Comparison of ENCODE assay signal across 18 cellular contexts in the genomic region with DNA sequence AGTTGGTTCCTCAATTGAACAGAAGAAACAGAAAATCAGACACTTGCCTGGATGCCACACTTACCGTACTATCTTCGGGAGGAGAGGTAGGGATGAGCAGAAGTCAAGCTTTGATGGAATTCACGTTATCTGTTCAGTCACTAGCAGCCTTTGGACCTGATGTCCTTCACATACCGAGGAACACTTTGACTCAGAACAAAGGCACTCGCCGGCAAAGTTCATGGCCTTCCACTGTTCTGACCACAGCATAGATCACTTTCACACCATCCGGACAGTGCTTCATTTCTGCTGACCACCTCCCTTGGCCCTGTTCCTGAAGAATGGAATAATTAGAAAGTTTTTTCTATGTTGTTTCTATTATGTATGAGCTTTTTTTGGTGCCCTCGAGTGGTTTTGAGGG.
"Had no signal": no experiment of that assay in that cellular context is flagged by ENCODE, and none has a peak within 500 bp of the region (broad histone marks: within the 10 kb centered on the region; RNA-seq: fewer than 3 reads in every experiment).

No MANE protein-coding gene starts in this region.

- H3K36me3 ChIP-seq: cardiac muscle cell, sigmoid colon, stomach, thoracic aorta had no signal

- H3K79me2 ChIP-seq: hepatocyte had no signal

- ATAC-seq: activated CD8-positive, alpha-beta memory T cell treated with anti-CD3 and anti-CD28 coated beads, Interleukin-2, amount 10 ng/mL, durations not matched to agents 7 days and 5 days; activated naive CD8-positive, alpha-beta T cell treated with anti-CD3 and anti-CD28 coated beads, Interleukin-2, amount 50 U/mL, for 24 hours had no signal

- H3K4me3 Mint-ChIP-seq: activated CD8-positive, alpha-beta memory T cell treated with anti-CD3 and anti-CD28 coated beads, Interleukin-2, amount 10 ng/mL, durations not matched to agents 7 days and 5 days; activated naive CD4-positive, alpha-beta T cell treated with anti-CD3 and anti-CD28 coated beads for 36 hours; activated naive CD8-positive, alpha-beta T cell treated with anti-CD3 and anti-CD28 coated beads, Interleukin-2, amount 50 U/mL, for 24 hours; nephron progenitor cell had no signal

- H3K27ac Mint-ChIP-seq: activated CD8-positive, alpha-beta memory T cell treated with anti-CD3 and anti-CD28 coated beads, Interleukin-2, amount 10 ng/mL, durations not matched to agents 7 days and 5 days; activated naive CD4-positive, alpha-beta T cell treated with anti-CD3 and anti-CD28 coated beads for 36 hours; activated naive CD8-positive, alpha-beta T cell treated with anti-CD3 and anti-CD28 coated beads, Interleukin-2, amount 50 U/mL, for 24 hours; activated T-helper 2 cell treated with anti-CD3 and anti-CD28 coated beads, Interferon-gamma antibody, Interleukin-2, Interleukin-4, amounts not matched to agents 10 μg/mL and 5 μg/mL and 100 μg/mL, durations not matched to agents 14 hours and 24 hours and 36 hours; nephron progenitor cell; progenitor cell of endocrine pancreas had no signal

- H3K27ac ChIP-seq: cardiac muscle cell, dorsolateral prefrontal cortex, hepatocyte, sigmoid colon, stomach, thoracic aorta had no signal

- H3K4me1 ChIP-seq: sigmoid colon, stomach had no signal

- H2AFZ ChIP-seq: hepatocyte had no signal

- H3K36me3 Mint-ChIP-seq: activated CD8-positive, alpha-beta memory T cell treated with anti-CD3 and anti-CD28 coated beads, Interleukin-2, amount 10 ng/mL, durations not matched to agents 7 days and 5 days had no signal

- H3K27me3 ChIP-seq: cardiac muscle cell, dorsolateral prefrontal cortex, hepatocyte, sigmoid colon, stomach had no signal

- H3K4me3 ChIP-seq: cardiac muscle cell, dorsolateral prefrontal cortex, hepatocyte, sigmoid colon, stomach, thoracic aorta had no signal

- H3K9me3 Mint-ChIP-seq: activated naive CD4-positive, alpha-beta T cell treated with anti-CD3 and anti-CD28 coated beads for 36 hours; activated T-helper 2 cell treated with anti-CD3 and anti-CD28 coated beads, Interferon-gamma antibody, Interleukin-2, Interleukin-4, amounts not matched to agents 10 μg/mL and 5 μg/mL and 100 μg/mL, durations not matched to agents 14 hours and 24 hours and 36 hours had no signal

- H3K9me3 ChIP-seq: sigmoid colon had no signal

- H3K4me1 Mint-ChIP-seq: activated CD8-positive, alpha-beta memory T cell treated with anti-CD3 and anti-CD28 coated beads, Interleukin-2, amount 10 ng/mL, durations not matched to agents 7 days and 5 days; activated naive CD8-positive, alpha-beta T cell treated with anti-CD3 and anti-CD28 coated beads, Interleukin-2, amount 50 U/mL, for 24 hours had no signal

- DNase-seq: activated CD4-positive, alpha-beta T cell treated with anti-CD3 and anti-CD28 coated beads for 1 hour; activated CD4-positive, alpha-beta T cell treated with anti-CD3 and anti-CD28 coated beads, Interleukin-2, amount 50 U/mL, for 4 hours; activated CD8-positive, alpha-beta memory T cell treated with anti-CD3 and anti-CD28 coated beads, Interleukin-2, amount 10 ng/mL, durations not matched to agents 7 days and 5 days; activated naive CD4-positive, alpha-beta T cell treated with anti-CD3 and anti-CD28 coated beads for 36 hours; activated naive CD8-positive, alpha-beta T cell treated with anti-CD3 and anti-CD28 coated beads, Interleukin-2, amount 50 U/mL, for 24 hours; activated T-cell treated with anti-CD3 and anti-CD28 coated beads, Interleukin-2, amount 50 U/mL, for 1 hour; dorsolateral prefrontal cortex; erythroblast; nephron progenitor cell; sigmoid colon; stimulated activated CD4-positive, alpha-beta T cell treated with anti-CD3 and anti-CD28 coated beads, Interleukin-1b, Interleukin-23, amount 100 ng/mL, for 48 hours; stomach had no signal

- FAIRE-seq: keratinocyte had no signal

- H3K4me2 ChIP-seq: hepatocyte had no signal
